Comparison of ENCODE assay signal across 17 cellular contexts in the genomic region with DNA sequence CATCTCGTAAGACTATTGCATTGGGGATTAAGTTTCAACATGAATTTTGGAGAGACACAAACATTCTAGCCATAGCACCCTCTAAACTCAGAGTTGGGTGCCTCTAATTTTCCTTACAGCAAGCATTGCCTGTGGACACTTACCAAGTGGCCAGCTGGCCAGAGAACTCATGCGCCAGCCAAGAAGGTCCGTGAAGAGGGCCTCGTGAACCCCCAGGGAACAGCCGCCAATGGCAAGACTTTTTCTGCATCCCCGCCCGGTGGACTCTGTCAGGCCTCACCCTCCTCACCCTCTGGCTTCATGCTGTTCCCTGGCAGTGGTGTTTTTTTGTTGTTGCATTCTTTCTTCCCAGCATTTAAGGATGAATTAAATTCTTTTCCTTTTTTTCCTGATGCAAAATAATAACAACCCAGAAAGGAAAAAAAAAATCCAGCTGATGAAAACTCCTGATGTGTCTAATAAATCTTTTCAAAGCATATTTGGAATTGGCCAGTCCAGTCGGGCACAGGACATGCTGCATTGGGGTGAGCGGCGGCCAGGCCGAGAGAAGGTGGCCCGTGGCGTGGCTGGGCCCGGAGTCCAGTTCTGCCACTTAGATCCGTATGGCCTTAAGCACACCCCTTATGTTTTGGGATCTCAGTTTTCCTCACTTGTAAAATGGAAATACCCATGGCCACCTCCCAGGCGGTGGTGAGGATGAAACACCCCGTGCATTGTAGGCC.
"Had no signal": no experiment of that assay in that cellular context is flagged by ENCODE, and none has a peak within 500 bp of the region (broad histone marks: within the 10 kb centered on the region; RNA-seq: fewer than 3 reads in every experiment).

No MANE protein-coding gene starts in this region.

- H3K9me3 ChIP-seq: esophagus muscularis mucosa, tibial nerve had no signal

- H3K4me3 ChIP-seq: esophagus muscularis mucosa, hepatocyte, tibial nerve had no signal

- H3K4me3 Mint-ChIP-seq: activated CD4-positive, alpha-beta T cell treated with anti-CD3 and anti-CD28 coated beads, Interleukin-2, amount 10 ng/mL, durations not matched to agents 7 days and 5 days; activated T-cell treated with anti-CD3 and anti-CD28 coated beads, Interleukin-2, amount 50 U/mL, for 4 hours; naive thymus-derived CD4-positive, alpha-beta T cell had no signal

- H3K4me1 ChIP-seq: parathyroid adenoma had no signal

- H3K36me3 Mint-ChIP-seq: naive thymus-derived CD4-positive, alpha-beta T cell had no signal

- H3K27ac ChIP-seq: esophagus muscularis mucosa, hepatocyte, parathyroid adenoma had no signal

- DNase-seq: activated CD4-positive, alpha-beta T cell treated with anti-CD3 and anti-CD28 coated beads, Interleukin-2, amount 10 ng/mL, durations not matched to agents 7 days and 5 days; activated CD4-positive, CD25-positive, alpha-beta regulatory T cell; activated CD8-positive, alpha-beta memory T cell treated with anti-CD3 and anti-CD28 coated beads, Interleukin-2, amount 50 U/mL, for 4 hours; activated naive CD4-positive, alpha-beta T cell treated with anti-CD3 and anti-CD28 coated beads, Interleukin-2, amount 50 U/mL, for 16 hours; activated T-cell treated with anti-CD3 and anti-CD28 coated beads, Interleukin-2, amount 50 U/mL, for 4 hours; dermis blood vessel endothelial cell; effector memory CD4-positive, alpha-beta T cell; left cardiac atrium; mammary epithelial cell; naive thymus-derived CD4-positive, alpha-beta T cell; stimulated activated CD4-positive, alpha-beta T cell treated with anti-CD3 and anti-CD28 coated beads, Interleukin-2, amount 100 ng/mL, for 24 hours; stimulated activated naive CD4-positive, alpha-beta T cell treated with Interleukin-2 at 50 U/mL for 16 hours; T1000 had no signal

- ATAC-seq: activated T-cell treated with anti-CD3 and anti-CD28 coated beads, Interleukin-2, amount 50 U/mL, for 4 hours; naive thymus-derived CD4-positive, alpha-beta T cell had no signal

- H3K4me1 Mint-ChIP-seq: activated CD4-positive, alpha-beta T cell treated with anti-CD3 and anti-CD28 coated beads, Interleukin-2, amount 10 ng/mL, durations not matched to agents 7 days and 5 days; naive thymus-derived CD4-positive, alpha-beta T cell had no signal

- H3K36me3 ChIP-seq: esophagus muscularis mucosa, tibial nerve had no signal

- H3K79me2 ChIP-seq: hepatocyte, parathyroid adenoma had no signal

- H3K9me3 Mint-ChIP-seq: activated CD4-positive, alpha-beta T cell treated with anti-CD3 and anti-CD28 coated beads, Interleukin-2, amount 10 ng/mL, durations not matched to agents 7 days and 5 days; activated T-cell treated with anti-CD3 and anti-CD28 coated beads, Interleukin-2, amount 50 U/mL, for 4 hours; naive thymus-derived CD4-positive, alpha-beta T cell had no signal

- H3K9ac ChIP-seq: parathyroid adenoma had no signal

- H3K27me3 ChIP-seq: hepatocyte, tibial nerve had no signal

- H2AFZ ChIP-seq: hepatocyte, parathyroid adenoma had no signal

- H3K4me2 ChIP-seq: hepatocyte had no signal

- H3K27ac Mint-ChIP-seq: activated CD4-positive, alpha-beta T cell treated with anti-CD3 and anti-CD28 coated beads, Interleukin-2, amount 10 ng/mL, durations not matched to agents 7 days and 5 days; naive thymus-derived CD4-positive, alpha-beta T cell had no signal

- H3K27me3 Mint-ChIP-seq: activated CD4-positive, alpha-beta T cell treated with anti-CD3 and anti-CD28 coated beads, Interleukin-2, amount 10 ng/mL, durations not matched to agents 7 days and 5 days had no signal
